In genomic region chr13:75195479-75196111, GRCh38 we compare ENCODE assay signal across 17 cellular contexts.
A peak's percentile ranks its signal among the peaks of the same experiment; 100 is the strongest.
DNase-seq lines count a peak whose midpoint lies in the region; ATAC-seq and TF ChIP-seq lines count a peak whose summit lies in the region.
"Had no signal": no experiment of that assay in that cellular context is flagged by ENCODE, and none has a peak within 500 bp of the region (broad histone marks: within the 10 kb centered on the region; RNA-seq: fewer than 3 reads in every experiment).

No MANE protein-coding gene starts in this region.

- peak overlapping the region; percentile 64 to 65 for H3K27ac ChIP-seq in tibial artery
- H3K27ac ChIP-seq: C4-2B, pancreas had no signal

- H3K27ac Mint-ChIP-seq in WTC11 = no peak overlapping the region
- H3K27ac Mint-ChIP-seq: activated naive CD8-positive, alpha-beta T cell treated with anti-CD3 and anti-CD28 coated beads, Interleukin-2, amount 50 U/mL, for 24 hours; T-cell had no signal

- H3K36me3 Mint-ChIP-seq in WTC11 = no peaks in the 10 kb centered on the region
- H3K36me3 Mint-ChIP-seq: T-cell had no signal

- peak; percentile 56 for ATAC-seq in WTC11
- no peak for ATAC-seq in HG02970 (IDR thresholded peaks at IDR 0.05; ENCODE audit: low FRiP score, unreplicated experiment)
- ATAC-seq in HG03108 (IDR thresholded peaks at IDR 0.05; ENCODE audit: unreplicated experiment) = no peak
- ATAC-seq: activated naive CD8-positive, alpha-beta T cell treated with anti-CD3 and anti-CD28 coated beads, Interleukin-2, amount 50 U/mL, for 24 hours; Panc1; pancreas; T-cell had no signal

- H3K9me3 ChIP-seq in tibial artery = no peaks in the 10 kb centered on the region
- H3K9me3 ChIP-seq: pancreas had no signal

- H3K9me3 Mint-ChIP-seq in WTC11 = 0 out of 2 replicates have a peak, but pooled peaks cover 7% of the 10 kb centered on the region
- H3K9me3 Mint-ChIP-seq: activated naive CD8-positive, alpha-beta T cell treated with anti-CD3 and anti-CD28 coated beads, Interleukin-2, amount 50 U/mL, for 24 hours; T-cell had no signal

- intact Hi-C loops in tibial artery (cut with DNase I; ENCODE audit: low total_unique reads) = no loop called here

- no peak overlapping the region for H3K4me3 ChIP-seq in fibroblast of pulmonary artery (replicated peaks; ENCODE audit: low read depth, low read length)
- peak overlapping the region in 1 of 2 donors; percentile 8 for H3K4me3 ChIP-seq in tibial artery
- H3K4me3 ChIP-seq: pancreas had no signal

- H3K4me1 Mint-ChIP-seq in WTC11 = no peaks in the 10 kb centered on the region
- H3K4me1 Mint-ChIP-seq: activated naive CD8-positive, alpha-beta T cell treated with anti-CD3 and anti-CD28 coated beads, Interleukin-2, amount 50 U/mL, for 24 hours; T-cell had no signal

- H3K27me3 ChIP-seq in tibial artery = no peaks in the 10 kb centered on the region

- POLR2A ChIA-PET in WTC11 (lab: Charles Lee) = no interaction called here

- DNase-seq in WTC11 (ENCODE audit: low spot score) (no peak), fibroblast of pulmonary artery (ENCODE audit: low read depth) (peak; percentile 32), myocyte (ENCODE audit: low read depth) (peak; percentile 55), tibial artery (no peak), KG1 (lab: John Stamatoyannopoulos, UW) (no peak)
- DNase-seq: activated CD4-positive, CD25-positive, alpha-beta regulatory T cell; activated naive CD8-positive, alpha-beta T cell treated with anti-CD3 and anti-CD28 coated beads, Interleukin-2, amount 50 U/mL, for 24 hours; effector CD8-positive, alpha-beta T cell; NCI-H1105 treated with DMSO at 0.1 percent for 48 hours; NCI-H510A; pancreas; stimulated activated CD4-positive, alpha-beta T cell treated with anti-CD3 and anti-CD28 coated beads, Interleukin-1b, Interleukin-23, amount 100 ng/mL, for 48 hours; T-cell had no signal

- peaks cover 0 to 54% (median 23%) of the 10 kb centered on the region in 4 donors for H3K4me1 ChIP-seq in tibial artery
- H3K4me1 ChIP-seq: pancreas had no signal

- H3K4me3 Mint-ChIP-seq in WTC11 = no peak overlapping the region
- H3K4me3 Mint-ChIP-seq: activated naive CD8-positive, alpha-beta T cell treated with anti-CD3 and anti-CD28 coated beads, Interleukin-2, amount 50 U/mL, for 24 hours; T-cell had no signal

- CTCF ChIA-PET in WTC11 (lab: Charles Lee) = interaction anchor here (0.8 to 1.3 kb wide), 2 partner anchors 24 to 62 kb away, joined by 3 read pairs; no protein-coding TSS in a partner anchor

- no peak for TF ChIP-seq CTCF in WTC11 (IDR thresholded peaks at IDR 0.05)
- no peak for TF ChIP-seq CTCF in fibroblast of pulmonary artery (IDR thresholded peaks at IDR 0.05; ENCODE audit: low read length, missing control alignments)
- TF ChIP-seq CTCF in tibial artery (IDR thresholded peaks at IDR 0.05) = no peak

- no peaks in the 10 kb centered on the region for H3K36me3 ChIP-seq in tibial artery
- H3K36me3 ChIP-seq: pancreas had no signal

- H3K27me3 Mint-ChIP-seq in WTC11 (ENCODE audit: low read depth) = no peaks in the 10 kb centered on the region

TF ChIP-seq in WTC11, 78 proteins besides CTCF, POLR2A, EP300 and RAD21:
- TF ChIP-seq FOXJ3 (CRISPR knock-in tag; IDR thresholded peaks at IDR 0.05; ENCODE audit: borderline replicate concordance) = no peak
- no peak for TF ChIP-seq ZNF219 (CRISPR knock-in tag; IDR thresholded peaks at IDR 0.05; ENCODE audit: borderline replicate concordance)
- TF ChIP-seq SP1 (CRISPR knock-in tag; conservative IDR thresholded peaks at IDR 0.05) = no peak
- TF ChIP-seq ZNF416 (CRISPR knock-in tag; IDR thresholded peaks at IDR 0.05) = no peak
- TF ChIP-seq ZBTB21 (CRISPR knock-in tag; IDR thresholded peaks at IDR 0.05; ENCODE audit: borderline replicate concordance) = no peak
- TF ChIP-seq PREB (CRISPR knock-in tag; IDR thresholded peaks at IDR 0.05; ENCODE audit: borderline replicate concordance) = no peak
- TF ChIP-seq E2F4 (CRISPR knock-in tag; IDR thresholded peaks at IDR 0.05; ENCODE audit: borderline replicate concordance, low read depth) = no peak
- no peak for TF ChIP-seq ZNF512 (CRISPR knock-in tag; IDR thresholded peaks at IDR 0.05; ENCODE audit: borderline replicate concordance)

Comparison
In these comparisons a context has a peak if more than half of its experiments do, and no peak if none do; other contexts are left out.
1. DNase-seq: peak in fibroblast of pulmonary artery (single experiment) and myocyte (single experiment); none in WTC11 (single experiment), tibial artery (0 of 2) and KG1 (single experiment).